ENCODE assay signal across 21 cellular contexts in the genomic region with DNA sequence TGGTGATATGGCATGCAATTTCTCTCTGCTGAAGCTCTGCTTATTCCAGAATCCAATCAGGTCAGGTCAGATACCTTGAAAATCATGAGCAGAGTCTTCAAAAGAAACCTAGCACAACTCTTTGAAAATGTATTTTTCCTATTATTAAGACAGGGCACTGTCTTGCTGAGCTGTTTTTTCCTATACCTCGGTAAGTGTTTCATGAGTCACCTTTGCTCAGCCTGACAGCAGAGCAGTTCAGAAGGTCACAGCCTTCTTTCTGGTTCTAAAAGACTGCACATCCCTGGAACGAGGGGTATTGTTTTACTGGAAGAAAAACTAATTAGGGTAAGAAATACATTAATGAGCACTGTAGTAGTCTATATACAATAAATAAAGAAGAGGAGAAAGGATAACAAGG.
"Had no signal": no experiment of that assay in that cellular context is flagged by ENCODE, and none has a peak within 500 bp of the region (broad histone marks: within the 10 kb centered on the region; RNA-seq: fewer than 3 reads in every experiment).

No MANE protein-coding gene starts in this region.

- FAIRE-seq: endometrium had no signal

- H3K27ac ChIP-seq: brain microvascular endothelial cell, esophagus muscularis mucosa, heart right ventricle, spleen, testis had no signal

- ATAC-seq: activated CD8-positive, alpha-beta T cell treated with anti-CD3 and anti-CD28 coated beads for 36 hours; heart right ventricle; left lobe of liver; stimulated activated memory B cell treated with anti-CD40 and anti-IgM and Interleukin-4, amounts not matched to agents 10 μg/mL and 1 μg/mL and 100 μg/mL, for 72 hours had no signal

- DNase-seq: activated CD4-positive, alpha-beta T cell treated with anti-CD3 and anti-CD28 coated beads, Interleukin-2, amount 10 ng/mL, durations not matched to agents 24 days and 14 days; activated CD8-positive, alpha-beta T cell treated with anti-CD3 and anti-CD28 coated beads for 36 hours; activated naive CD4-positive, alpha-beta T cell treated with Interleukin-2 at 50 U/mL for 16 hours; activated T-cell treated with anti-CD3 and anti-CD28 coated beads, Interleukin-2, amount 50 U/mL, for 24 hours; brain microvascular endothelial cell; cerebellar nuclear complex; cortex of kidney; heart right ventricle; immature natural killer cell; midbrain; nucleus accumbens; retina; spleen; stimulated activated CD4-positive, alpha-beta T cell treated with anti-CD3 and anti-CD28 coated beads, Interleukin-4, amount 100 ng/mL, for 4 hours; T1000; testis had no signal

- H3K4me1 ChIP-seq: esophagus muscularis mucosa, heart right ventricle, spleen, testis had no signal

- H3K36me3 ChIP-seq: brain microvascular endothelial cell, esophagus muscularis mucosa, heart right ventricle, spleen had no signal

- H3K4me3 ChIP-seq: esophagus muscularis mucosa, heart right ventricle, lung, spleen, testis had no signal

- H3K9me3 ChIP-seq: esophagus muscularis mucosa, heart right ventricle, spleen, testis had no signal

- H3K27me3 ChIP-seq: brain microvascular endothelial cell, spleen, testis had no signal
